23 cellular contexts compared by ENCODE assay signal in the genomic region with DNA sequence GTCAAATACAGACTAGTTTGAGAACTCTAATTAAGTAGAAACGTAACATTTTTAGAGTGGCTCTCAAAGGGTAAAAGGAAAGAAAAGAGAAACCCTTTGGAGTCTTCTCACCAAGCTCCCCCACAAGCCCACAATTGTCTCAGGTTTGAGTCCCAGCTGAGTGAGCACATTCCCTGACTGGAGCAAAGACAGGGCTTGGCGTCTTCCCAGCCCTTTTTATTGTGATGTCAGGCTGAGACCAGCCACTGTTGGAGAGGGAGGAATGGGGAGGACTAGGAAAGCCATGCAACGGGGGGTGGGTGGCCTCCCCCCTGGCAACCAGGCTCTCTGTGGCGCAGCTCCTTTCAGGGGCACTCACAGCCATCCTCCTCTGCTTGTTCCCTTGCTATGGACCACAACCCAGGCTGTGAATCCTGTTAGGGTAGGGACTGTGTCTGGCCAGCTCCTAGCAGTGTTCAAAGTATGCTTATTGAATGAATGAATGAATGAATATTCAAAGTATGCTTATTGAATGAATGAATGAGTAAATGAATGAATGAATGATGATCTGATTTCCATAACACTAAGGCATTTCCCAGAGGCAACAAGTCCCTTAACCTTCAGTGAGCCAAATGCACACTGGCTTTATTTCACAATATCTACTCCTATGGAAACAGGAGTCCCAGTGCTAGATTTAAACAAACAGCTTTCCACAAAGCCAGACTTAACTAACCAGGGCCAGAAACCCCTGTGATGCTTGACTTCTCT.
DNase-seq lines count a peak whose midpoint lies in the region; ATAC-seq and TF ChIP-seq lines count a peak whose summit lies in the region.
"Had no signal": no experiment of that assay in that cellular context is flagged by ENCODE, and none has a peak within 500 bp of the region (broad histone marks: within the 10 kb centered on the region; RNA-seq: fewer than 3 reads in every experiment).

No MANE protein-coding gene starts in this region.

- no peak overlapping the region for H3K56ac ChIP-seq in mesendoderm (ENCODE audit: low read length)

- H3K4me1 ChIP-seq in right lobe of liver (no peaks in the 10 kb centered on the region), left lung (no peaks in the 10 kb centered on the region), mesendoderm (ENCODE audit: control insufficient read depth, low read depth, low read length) (no peaks in the 10 kb centered on the region)
- H3K4me1 ChIP-seq: A549, BLaER1, SJCRH30 had no signal

- no peak overlapping the region for H3K4me2 ChIP-seq in mesendoderm (ENCODE audit: low read length)
- H3K4me2 ChIP-seq: A549, BLaER1 had no signal

- H4K5ac ChIP-seq in mesendoderm (ENCODE audit: low read length), result no peak overlapping the region

- ATAC-seq in sciatic nerve (no peak), right lobe of liver (no peak), left lung (no peak), GM21717 (IDR thresholded peaks at IDR 0.05; ENCODE audit: unreplicated experiment) (no peak)
- ATAC-seq: A549; CD8-positive, alpha-beta T cell; HCT116; PC-3 had no signal

- TF ChIP-seq POLR2A in right lobe of liver (IDR thresholded peaks at IDR 0.05), result no peak

- 25% methylated on average over 2 of the region's 4 CpGs for WGBS in right lobe of liver (ENCODE audit: insufficient coverage, low coverage, low lambda C conversion rate, missing lambda C conversion rate)
- WGBS in mesendoderm (ENCODE audit: extremely low coverage, insufficient coverage, low lambda C conversion rate), result no CpG with 5 or more reads among the region's 4 CpGs

- H2BK120ac ChIP-seq in mesendoderm (ENCODE audit: low read depth, low read length), result no peak overlapping the region

- H3K23ac ChIP-seq in mesendoderm (ENCODE audit: low read length), result no peak overlapping the region

- H3K4me3 ChIP-seq in right lobe of liver, result no peak overlapping the region
- no peak overlapping the region for H3K4me3 ChIP-seq in left lung
- H3K4me3 ChIP-seq in mesendoderm (ENCODE audit: low read length), result no peak overlapping the region
- H3K4me3 ChIP-seq: A549, BLaER1, SJCRH30 had no signal

- DNase-seq in RPMI7951 (ENCODE audit: low read depth) (peak; percentile 37), caudate nucleus (lab: John Stamatoyannopoulos, UW) (peak in 47 of 61 donors; percentile 0 to 45 (median 7)), medulla oblongata (ENCODE audit: extremely low spot score) (peak; percentile 67), sciatic nerve (ENCODE audit: low spot score) (peak; percentile 58), right lobe of liver (no peak), left lung (no peak), mesendoderm (no peak)
- DNase-seq: Calu3; CD8-positive, alpha-beta T cell; GOT3; KBM-7; NCI-H1105 treated with DMSO at 0.1 percent for 48 hours; NCI-H1694 treated with DMSO at 0.1 percent for 48 hours; NCI-H2107; NCI-H226; NCI-H524 treated with DMSO at 0.1 percent for 48 hours; PC-3; SJCRH30 had no signal

- H3K4ac ChIP-seq in mesendoderm (ENCODE audit: low read depth, low read length), result no peak overlapping the region

- no peaks in the 10 kb centered on the region for H3K9me3 ChIP-seq in right lobe of liver
- H3K9me3 ChIP-seq in left lung, result no peaks in the 10 kb centered on the region
- H3K9me3 ChIP-seq: A549, BLaER1, SJCRH30 had no signal

- H3K27me3 ChIP-seq in right lobe of liver, result no peaks in the 10 kb centered on the region
- no peaks in the 10 kb centered on the region for H3K27me3 ChIP-seq in left lung
- no peaks in the 10 kb centered on the region for H3K27me3 ChIP-seq in mesendoderm (ENCODE audit: insufficient read depth, low read length, poor library complexity)
- H3K27me3 ChIP-seq: BLaER1, SJCRH30 had no signal

- no peak overlapping the region for H2BK15ac ChIP-seq in mesendoderm (replicated peaks; ENCODE audit: low read depth)

- intact Hi-C loops in sciatic nerve (cut with DNase I) (no loop called here), right lobe of liver (cut with DNase I) (no loop called here), left lung (cut with DNase I) (no loop called here)

- H2AK5ac ChIP-seq in mesendoderm (ENCODE audit: low read length), result no peak overlapping the region

- no peak overlapping the region for H3K9ac ChIP-seq in mesendoderm (ENCODE audit: low read length)
- H3K9ac ChIP-seq: BLaER1 had no signal

- H3K36me3 ChIP-seq in right lobe of liver (no peaks in the 10 kb centered on the region), left lung (no peaks in the 10 kb centered on the region), mesendoderm (ENCODE audit: control insufficient read depth, insufficient read depth, low read length) (no peaks in the 10 kb centered on the region)
- H3K36me3 ChIP-seq: BLaER1, SJCRH30 had no signal

- TF ChIP-seq CTCF in right lobe of liver (IDR thresholded peaks at IDR 0.05) (no peak), left lung (IDR thresholded peaks at IDR 0.05) (no peak)

- H3K79me2 ChIP-seq in mesendoderm (ENCODE audit: control insufficient read depth, insufficient read depth, low read length), result no peaks in the 10 kb centered on the region

- H2BK5ac ChIP-seq in mesendoderm (ENCODE audit: low read length), result no peak overlapping the region

- no peak overlapping the region for H4K8ac ChIP-seq in mesendoderm (ENCODE audit: low read depth, low read length)

- H3K18ac ChIP-seq in mesendoderm (ENCODE audit: low read length), result no peak overlapping the region

- no peaks in the 10 kb centered on the region for H3K79me1 ChIP-seq in mesendoderm (ENCODE audit: low read length)

- H3K27ac ChIP-seq in caudate nucleus (ENCODE audit: low read depth, low read length) (no peak overlapping the region), right lobe of liver (no peak overlapping the region), left lung (no peak overlapping the region), mesendoderm (ENCODE audit: low read depth, low read length) (no peak overlapping the region)
- H3K27ac ChIP-seq: A549, BLaER1, RWPE1, SJCRH30 had no signal

Comparison
In these comparisons a context has a peak if more than half of its experiments do, and no peak if none do; other contexts are left out.
1. DNase-seq: peak in RPMI7951 (single experiment), caudate nucleus (47 of 61), medulla oblongata (single experiment) and sciatic nerve (single experiment); none in right lobe of liver (0 of 3), left lung (0 of 2) and mesendoderm (single experiment).